Comparison of ENCODE assay signal across 1 cellular context in genomic region chr2:181764095-181764963, GRCh38.
TF ChIP-seq lines count a peak whose summit lies in the region.

No MANE protein-coding gene starts in this region.

TF ChIP-seq in K562, 482 proteins besides CTCF, POLR2A, EP300 and RAD21 (continued from another document):
- TF ChIP-seq ZNF407 (IDR thresholded peaks at IDR 0.05; ENCODE audit: low read depth), result no peak
- TF ChIP-seq ZNF143 (CRISPR knock-in tag; IDR thresholded peaks at IDR 0.05), result no peak
- no peak for TF ChIP-seq KHSRP (IDR thresholded peaks at IDR 0.05)
- TF ChIP-seq SOX6 (IDR thresholded peaks at IDR 0.05), result peak; percentile 26; the same call in 1 of the 2 replicates
- no peak for TF ChIP-seq ZNF274 (IDR thresholded peaks at IDR 0.05; ENCODE audit: borderline replicate concordance, low read depth, low read length)
- TF ChIP-seq ZEB2 (IDR thresholded peaks at IDR 0.05), result peak; percentile 34; the same call in 1 of the 2 replicates
- no peak for TF ChIP-seq STAT5B (CRISPR knock-in tag; IDR thresholded peaks at IDR 0.05)
- no peak for TF ChIP-seq IFI16 (CRISPR knock-in tag; IDR thresholded peaks at IDR 0.05)
- no peak for TF ChIP-seq NONO (IDR thresholded peaks at IDR 0.05; ENCODE audit: low read depth in 2 of 2, low read length in 1 of 2)
- no peak for TF ChIP-seq KDM2B (CRISPR knock-in tag; IDR thresholded peaks at IDR 0.05)
- peak; percentile 77 for TF ChIP-seq POLR2AphosphoS5 (IDR thresholded peaks at IDR 0.05; ENCODE audit: control insufficient read depth, insufficient read depth, low read depth, low read length)
- no peak for TF ChIP-seq HDAC1 (IDR thresholded peaks at IDR 0.05)
- no peak for TF ChIP-seq TOE1 (IDR thresholded peaks at IDR 0.05; ENCODE audit: borderline replicate concordance)
- TF ChIP-seq TOE1 (CRISPR knock-in tag; IDR thresholded peaks at IDR 0.05; ENCODE audit: borderline replicate concordance, low read depth), result no peak
- no peak for TF ChIP-seq MGA (IDR thresholded peaks at IDR 0.05)
- TF ChIP-seq RBM14 (IDR thresholded peaks at IDR 0.05; ENCODE audit: borderline replicate concordance, insufficient read depth, low read depth, low read length), result no peak
- no peak for TF ChIP-seq ZNF324 (CRISPR knock-in tag; IDR thresholded peaks at IDR 0.05)
- TF ChIP-seq KAT7 (CRISPR knock-in tag; IDR thresholded peaks at IDR 0.05; ENCODE audit: borderline replicate concordance), result no peak
- no peak for TF ChIP-seq KLF6 (CRISPR knock-in tag; IDR thresholded peaks at IDR 0.05; ENCODE audit: borderline replicate concordance)
- TF ChIP-seq KLF10 (CRISPR knock-in tag; IDR thresholded peaks at IDR 0.05), result no peak
- TF ChIP-seq HES1 (IDR thresholded peaks at IDR 0.05; ENCODE audit: low read depth), result no peak
